In genomic region chr2:144111443-144111842, GRCh38 we compare ENCODE assay signal across 17 cellular contexts.
DNase-seq lines count a peak whose midpoint lies in the region; ATAC-seq, FAIRE-seq and TF ChIP-seq lines count a peak whose summit lies in the region.
"Had no signal": no experiment of that assay in that cellular context is flagged by ENCODE, and none has a peak within 500 bp of the region (broad histone marks: within the 10 kb centered on the region; RNA-seq: fewer than 3 reads in every experiment).

No MANE protein-coding gene starts in this region.

- ATAC-seq in GM18520 (IDR thresholded peaks at IDR 0.05; ENCODE audit: unreplicated experiment): no peak
- ATAC-seq: activated CD8-positive, alpha-beta T cell treated with anti-CD3 and anti-CD28 coated beads for 36 hours; natural killer cell; Panc1 had no signal

- no peak for FAIRE-seq in urothelium cell line (lab: Jason Lieb, UNC)
- FAIRE-seq: kidney had no signal

- peak; percentile 84 for DNase-seq in HCEC 1CT
- DNase-seq in amniotic epithelial cell (ENCODE audit: low read depth): peak; percentile 87
- DNase-seq in foreskin fibroblast: peak; percentile 81 to 83
- DNase-seq in urothelium cell line (ENCODE audit: low spot score): peak; percentile 16
- no peak for DNase-seq in NCI-H82 (lab: John Stamatoyannopoulos, UW)
- no peak for DNase-seq in globus pallidus (ENCODE audit: low spot score)
- DNase-seq: activated CD8-positive, alpha-beta T cell treated with anti-CD3 and anti-CD28 coated beads for 36 hours; activated effector memory CD4-positive, alpha-beta T cell treated with anti-CD3 and anti-CD28 coated beads, Interleukin-2, amount 50 U/mL, for 16 hours; foreskin melanocyte; kidney; natural killer cell; NCI-H1048; NCI-H345; T-helper 2 cell had no signal

- TF ChIP-seq CTCF in foreskin fibroblast (IDR thresholded peaks at IDR 0.05; ENCODE audit: low read depth, low read length): no peak

- no peak overlapping the region for H3K4me3 ChIP-seq in foreskin fibroblast (ENCODE audit: low read depth in 1 of 2, low read length in 2 of 2)
- H3K4me3 ChIP-seq: skin epidermis had no signal

Comparison
In these comparisons a context has a peak if more than half of its experiments do, and no peak if none do; other contexts are left out.
1. DNase-seq: peak in HCEC 1CT (single experiment), amniotic epithelial cell (single experiment), foreskin fibroblast (2 of 2) and urothelium cell line (single experiment); none in NCI-H82 (single experiment) and globus pallidus (single experiment).